ENCODE assay signal across 8 cellular contexts in the genomic region with DNA sequence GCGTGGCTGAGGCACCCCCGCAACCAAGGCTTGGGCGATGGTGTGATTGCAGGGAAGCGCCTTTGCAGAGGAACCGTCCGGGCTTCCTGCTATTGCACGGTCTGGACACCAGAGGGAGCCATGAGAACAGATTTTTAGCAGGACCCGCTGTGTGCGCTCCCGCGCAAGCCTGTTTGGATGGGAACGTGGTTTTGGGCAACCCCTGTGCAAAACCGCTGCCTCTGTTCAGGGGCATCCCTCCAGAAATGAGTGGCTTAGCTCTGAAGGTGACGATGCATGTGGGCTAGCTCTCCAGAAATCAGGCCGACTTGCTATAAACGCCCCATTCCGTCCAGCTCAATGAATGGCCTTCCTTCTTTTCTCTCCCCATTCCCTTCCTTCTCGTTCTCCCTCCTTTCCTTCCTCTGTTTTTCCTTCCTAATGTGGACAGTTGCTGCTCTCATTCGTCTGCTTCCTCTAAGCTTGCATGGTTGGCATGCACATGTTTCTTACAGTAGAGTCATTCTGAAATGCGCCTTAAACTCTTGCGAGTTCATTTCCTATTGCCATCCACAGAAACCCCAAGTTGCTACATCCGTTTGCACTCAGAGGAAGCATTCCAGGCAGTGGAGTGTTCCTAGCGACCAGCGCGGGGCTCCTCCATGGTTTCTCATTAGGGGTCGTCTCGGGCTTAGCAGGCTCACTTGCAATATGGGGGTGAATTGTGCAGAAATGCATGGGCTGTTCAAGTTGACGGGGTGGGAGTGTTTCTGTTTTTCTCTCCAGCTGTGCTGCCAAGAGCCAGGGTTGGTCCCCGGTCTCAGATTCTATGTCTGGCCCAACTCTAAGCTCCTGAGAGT.
A peak's percentile ranks its signal among the peaks of the same experiment; 100 is the strongest.
DNase-seq lines count a peak whose midpoint lies in the region; ATAC-seq, FAIRE-seq and TF ChIP-seq lines count a peak whose summit lies in the region.

No MANE protein-coding gene starts in this region.

- H3K36me3 ChIP-seq in parathyroid adenoma (ENCODE audit: control insufficient read depth, insufficient read depth, low read length) (no peaks in the 10 kb centered on the region), tibial artery (no peaks in the 10 kb centered on the region)

- H3K36me3 Mint-ChIP-seq in activated naive CD4-positive, alpha-beta T cell treated with anti-CD3 and anti-CD28 coated beads, Interleukin-2, amount 10 ng/mL, durations not matched to agents 7 days and 5 days: no peaks in the 10 kb centered on the region

- no peaks in the 10 kb centered on the region for H3K9me3 ChIP-seq in parathyroid adenoma (ENCODE audit: control insufficient read depth, low read length)
- H3K9me3 ChIP-seq in tibial artery: no peaks in the 10 kb centered on the region

- H3K9ac ChIP-seq in parathyroid adenoma: no peak overlapping the region

- CTCF ChIA-PET in activated naive CD4-positive, alpha-beta T cell treated with anti-CD3 and anti-CD28 coated beads, Interleukin-2, amount 10 ng/mL, durations not matched to agents 7 days and 5 days (lab: Charles Lee): interaction anchor here (1.0 to 2.7 kb wide), 4 partner anchors 24 to 912 kb away, joined by 3 to 11 read pairs (median 6); no protein-coding TSS in a partner anchor

- no peak overlapping the region for H3K27ac Mint-ChIP-seq in activated naive CD4-positive, alpha-beta T cell treated with anti-CD3 and anti-CD28 coated beads, Interleukin-2, amount 10 ng/mL, durations not matched to agents 7 days and 5 days

- peaks cover 5% of the 10 kb centered on the region for H3K27me3 Mint-ChIP-seq in activated naive CD4-positive, alpha-beta T cell treated with anti-CD3 and anti-CD28 coated beads, Interleukin-2, amount 10 ng/mL, durations not matched to agents 7 days and 5 days

- H3K79me2 ChIP-seq in parathyroid adenoma: no peaks in the 10 kb centered on the region

- DNase-seq in AG20443 (ENCODE audit: low spot score) (peak; percentile 90), HTR-8/SVneo (ENCODE audit: insufficient read length, low spot score) (peak; percentile 50), SHP77 treated with DMSO at 0.1 percent for 48 hours (lab: John Stamatoyannopoulos, UW) (peak; percentile 28), Right ventricle myocardium inferior (ENCODE audit: missing footprints) (no peak), tibial artery (peak; percentile 62 to 81)
- DNase-seq in activated naive CD4-positive, alpha-beta T cell treated with anti-CD3 and anti-CD28 coated beads, Interleukin-2, amount 10 ng/mL, durations not matched to agents 7 days and 5 days: peak; percentile 70

- peak; percentile 69 for ATAC-seq in GM19023 (IDR thresholded peaks at IDR 0.05; ENCODE audit: unreplicated experiment)
- ATAC-seq in Right ventricle myocardium inferior: peak; percentile 73

- peaks cover 3% of the 10 kb centered on the region for H3K4me1 Mint-ChIP-seq in activated naive CD4-positive, alpha-beta T cell treated with anti-CD3 and anti-CD28 coated beads, Interleukin-2, amount 10 ng/mL, durations not matched to agents 7 days and 5 days

- no peak overlapping the region for H3K4me3 Mint-ChIP-seq in activated naive CD4-positive, alpha-beta T cell treated with anti-CD3 and anti-CD28 coated beads, Interleukin-2, amount 10 ng/mL, durations not matched to agents 7 days and 5 days

- peaks cover 2% of the 10 kb centered on the region for H3K9me3 Mint-ChIP-seq in activated naive CD4-positive, alpha-beta T cell treated with anti-CD3 and anti-CD28 coated beads, Interleukin-2, amount 10 ng/mL, durations not matched to agents 7 days and 5 days

- H3K27me3 ChIP-seq in parathyroid adenoma (ENCODE audit: control insufficient read depth, insufficient read depth, low read length): no peaks in the 10 kb centered on the region
- H3K27me3 ChIP-seq in tibial artery: peaks cover 0 to 6% of the 10 kb centered on the region in 2 donors

- H3K4me1 ChIP-seq in parathyroid adenoma (no peaks in the 10 kb centered on the region), tibial artery (peaks cover 0 to 11% (median 9%) of the 10 kb centered on the region in 4 donors)

- peak overlapping the region; percentile 30 for H2AFZ ChIP-seq in parathyroid adenoma

- H3K4me3 ChIP-seq in parathyroid adenoma (ENCODE audit: low read depth, low read length) (peak overlapping the region; percentile 17), tibial artery (peak overlapping the region in 1 of 2 donors; percentile 22)

- no peak for FAIRE-seq in HTR-8/SVneo (lab: Jason Lieb, UNC)

- intact Hi-C loops in Right ventricle myocardium inferior (cut with DNase I) (loop anchor here (2.0 kb wide), 1 partner anchor 905 kb away; no protein-coding TSS in a partner anchor), tibial artery (cut with DNase I; ENCODE audit: low total_unique reads) (no loop called here)

- H3K4me2 ChIP-seq in parathyroid adenoma (ENCODE audit: low read length): peak overlapping the region; percentile 42

- TF ChIP-seq CTCF in parathyroid adenoma (IDR thresholded peaks at IDR 0.05): peak; percentile 76
- peak; percentile 86 to 88 for TF ChIP-seq CTCF in tibial artery (IDR thresholded peaks at IDR 0.05)

- no peak overlapping the region for H3K27ac ChIP-seq in parathyroid adenoma
- H3K27ac ChIP-seq in tibial artery: no peak overlapping the region
